Comparison of ENCODE assay signal across 1 cellular context in genomic region chr20:64242797-64243475, GRCh38.
TF ChIP-seq lines count a peak whose summit lies in the region.

No MANE protein-coding gene starts in this region.

TF ChIP-seq in HepG2, 621 proteins besides CTCF, POLR2A, EP300 and RAD21 (continued from another document and continues in another):
- peak; percentile 86 for TF ChIP-seq SNAPC4 (CRISPR knock-in tag; IDR thresholded peaks at IDR 0.05)
- no peak for TF ChIP-seq ZNF354B (CRISPR knock-in tag; IDR thresholded peaks at IDR 0.05)
- TF ChIP-seq ZMYM4 (CRISPR knock-in tag; IDR thresholded peaks at IDR 0.05), result peak; percentile 52; the same call in 1 of the 2 replicates
- TF ChIP-seq SKIL (CRISPR knock-in tag; IDR thresholded peaks at IDR 0.05; ENCODE audit: borderline replicate concordance), result peak; percentile 91
- TF ChIP-seq WIZ (CRISPR knock-in tag; IDR thresholded peaks at IDR 0.05), result 0 out of 2 replicates have a peak, but pooled peaks have one; percentile 27
- no peak for TF ChIP-seq ZNF713 (CRISPR knock-in tag; IDR thresholded peaks at IDR 0.05)
- TF ChIP-seq MIXL1 (CRISPR knock-in tag; IDR thresholded peaks at IDR 0.05), result peak; percentile 81
- no peak; the same call in 1 of the 2 replicates for TF ChIP-seq ZSCAN5A (CRISPR knock-in tag; IDR thresholded peaks at IDR 0.05; ENCODE audit: borderline replicate concordance)
- no peak for TF ChIP-seq ZBTB2 (CRISPR knock-in tag; IDR thresholded peaks at IDR 0.05; ENCODE audit: low read depth)
- 0 out of 2 replicates have a peak, but pooled peaks have one; percentile 67 for TF ChIP-seq KDM4B (CRISPR knock-in tag; IDR thresholded peaks at IDR 0.05)
- TF ChIP-seq DNMT3B (CRISPR knock-in tag; conservative IDR thresholded peaks at IDR 0.05), result no peak
- TF ChIP-seq ZNF547 (CRISPR knock-in tag; IDR thresholded peaks at IDR 0.05), result no peak
- peak; percentile 86 for TF ChIP-seq TFAP4 (IDR thresholded peaks at IDR 0.05; ENCODE audit: borderline replicate concordance, low read depth)
- TF ChIP-seq FIP1L1 (IDR thresholded peaks at IDR 0.05; ENCODE audit: borderline replicate concordance, insufficient read depth, low read depth, low read length), result no peak
- TF ChIP-seq CCDC6 (CRISPR knock-in tag; IDR thresholded peaks at IDR 0.05), result no peak
- peak; percentile 69; the same call in 1 of the 2 replicates for TF ChIP-seq ZNF225 (CRISPR knock-in tag; IDR thresholded peaks at IDR 0.05)
- no peak for TF ChIP-seq SMARCC2 (IDR thresholded peaks at IDR 0.05)
- peak; percentile 37; the same call in 1 of the 2 replicates for TF ChIP-seq PRDM10 (CRISPR knock-in tag; IDR thresholded peaks at IDR 0.05; ENCODE audit: low read depth)
- TF ChIP-seq ZC3H13 (CRISPR knock-in tag; IDR thresholded peaks at IDR 0.05), result no peak
- TF ChIP-seq ZNF737 (CRISPR knock-in tag; IDR thresholded peaks at IDR 0.05; ENCODE audit: borderline replicate concordance), result no peak
- no peak for TF ChIP-seq ZFP36 (IDR thresholded peaks at IDR 0.05; ENCODE audit: borderline replicate concordance, low read depth, low read length, partially characterized antibody)
- no peak for TF ChIP-seq MAFF (IDR thresholded peaks at IDR 0.05; ENCODE audit: low read depth, low read length)
- no peak for TF ChIP-seq ZXDC (CRISPR knock-in tag; IDR thresholded peaks at IDR 0.05)
- no peak for TF ChIP-seq PAF1 (CRISPR knock-in tag; IDR thresholded peaks at IDR 0.05)
- peak; percentile 13; the same call in 1 of the 2 replicates for TF ChIP-seq CBX5 (CRISPR knock-in tag; IDR thresholded peaks at IDR 0.05; ENCODE audit: borderline replicate concordance)
- TF ChIP-seq HES4 (CRISPR knock-in tag; IDR thresholded peaks at IDR 0.05; ENCODE audit: borderline replicate concordance), result no peak
- TF ChIP-seq CAMTA2 (CRISPR knock-in tag; IDR thresholded peaks at IDR 0.05; ENCODE audit: borderline replicate concordance), result no peak
- TF ChIP-seq ATF3 (CRISPR knock-in tag; IDR thresholded peaks at IDR 0.05), result no peak
- peak; percentile 81; the same call in 1 of the 2 replicates for TF ChIP-seq ZNF501 (CRISPR knock-in tag; IDR thresholded peaks at IDR 0.05)
- no peak for TF ChIP-seq ZIK1 (CRISPR knock-in tag; IDR thresholded peaks at IDR 0.05; ENCODE audit: borderline replicate concordance, low read depth)
- no peak for TF ChIP-seq SIX4 (CRISPR knock-in tag; IDR thresholded peaks at IDR 0.05)
- TF ChIP-seq MED8 (CRISPR knock-in tag; IDR thresholded peaks at IDR 0.05; ENCODE audit: insufficient replicate concordance), result peak; percentile 27
- TF ChIP-seq ZNF33B (CRISPR knock-in tag; IDR thresholded peaks at IDR 0.05), result no peak
- 0 out of 2 replicates have a peak, but pooled peaks have one; percentile 38 for TF ChIP-seq CHD2 (IDR thresholded peaks at IDR 0.05; ENCODE audit: low read depth, low read length)
- TF ChIP-seq PTBP1 (IDR thresholded peaks at IDR 0.05; ENCODE audit: low read depth, low read length, poor library complexity, severe bottlenecking), result no peak
- TF ChIP-seq ZNF510 (CRISPR knock-in tag; IDR thresholded peaks at IDR 0.05; ENCODE audit: low read depth), result no peak
- TF ChIP-seq NPAS2 (CRISPR knock-in tag; IDR thresholded peaks at IDR 0.05; ENCODE audit: borderline replicate concordance), result no peak
- no peak for TF ChIP-seq ZNF138 (CRISPR knock-in tag; IDR thresholded peaks at IDR 0.05; ENCODE audit: low read depth)
- no peak; the same call in 1 of the 2 replicates for TF ChIP-seq ZNF230 (CRISPR knock-in tag; IDR thresholded peaks at IDR 0.05)
- peak; percentile 61 for TF ChIP-seq ZNF629 (CRISPR knock-in tag; conservative IDR thresholded peaks at IDR 0.05)
- no peak for TF ChIP-seq MATR3 (CRISPR knock-in tag; IDR thresholded peaks at IDR 0.05)
- TF ChIP-seq ZNF264 (CRISPR knock-in tag; IDR thresholded peaks at IDR 0.05), result peak; percentile 90; the same call in 1 of the 2 replicates
- TF ChIP-seq TBX3 (IDR thresholded peaks at IDR 0.05; ENCODE audit: borderline replicate concordance), result peak; percentile 49; the same call in 1 of the 2 replicates
- 0 out of 2 replicates have a peak, but pooled peaks have one; percentile 61 for TF ChIP-seq ZNF232 (CRISPR knock-in tag; IDR thresholded peaks at IDR 0.05; ENCODE audit: borderline replicate concordance)
- TF ChIP-seq NR2F1 (CRISPR knock-in tag; IDR thresholded peaks at IDR 0.05), result peak; percentile 94 to 97
- 0 out of 2 replicates have a peak, but pooled peaks have one; percentile 26 for TF ChIP-seq TCF7 (IDR thresholded peaks at IDR 0.05; ENCODE audit: low read depth)
- TF ChIP-seq CEBPB (IDR thresholded peaks at IDR 0.05; ENCODE audit: borderline replicate concordance, low read depth, low read length), result no peak
- no peak for TF ChIP-seq THYN1 (CRISPR knock-in tag; IDR thresholded peaks at IDR 0.05; ENCODE audit: borderline replicate concordance, low read depth)
- TF ChIP-seq KDM3A (CRISPR knock-in tag; IDR thresholded peaks at IDR 0.05; ENCODE audit: low read depth), result peak; percentile 77
- TF ChIP-seq TBX2 (CRISPR knock-in tag; IDR thresholded peaks at IDR 0.05; ENCODE audit: borderline replicate concordance), result peak; percentile 73; the same call in 1 of the 2 replicates
- TF ChIP-seq ZNF44 (CRISPR knock-in tag; IDR thresholded peaks at IDR 0.05), result 0 out of 2 replicates have a peak, but pooled peaks have one; percentile 57
- peak; percentile 82 for TF ChIP-seq KAT8 (CRISPR knock-in tag; IDR thresholded peaks at IDR 0.05)
- TF ChIP-seq SUZ12 (IDR thresholded peaks at IDR 0.05; ENCODE audit: low read depth, low read length), result no peak
